In genomic region chr14:67643671-67644070, GRCh38 we compare ENCODE assay signal across 1 cellular context.
TF ChIP-seq lines count a peak whose summit lies in the region.

No MANE protein-coding gene starts in this region.

TF ChIP-seq in HCT116, 20 proteins besides CTCF, POLR2A, EP300 and RAD21:
- no peak for TF ChIP-seq CEBPB (IDR thresholded peaks at IDR 0.05; ENCODE audit: low read depth)
- no peak for TF ChIP-seq POLR2AphosphoS5 (IDR thresholded peaks at IDR 0.05; ENCODE audit: low read depth, low read length)
- TF ChIP-seq EGR1 (IDR thresholded peaks at IDR 0.05; ENCODE audit: low read depth) = no peak
- TF ChIP-seq EZH2 (IDR thresholded peaks at IDR 0.05) = no peak
- no peak for TF ChIP-seq YY1 (IDR thresholded peaks at IDR 0.05; ENCODE audit: extremely low read depth, insufficient replicate concordance, low read depth, low read length)
- TF ChIP-seq ZBTB33 (IDR thresholded peaks at IDR 0.05; ENCODE audit: extremely low read depth, insufficient replicate concordance, low read length) = no peak
- no peak for TF ChIP-seq REST (IDR thresholded peaks at IDR 0.05; ENCODE audit: low read depth)
- no peak for TF ChIP-seq TCF7L2 (IDR thresholded peaks at IDR 0.05; ENCODE audit: borderline replicate concordance, extremely low read depth, insufficient read depth, insufficient read length)
- TF ChIP-seq SP1 (IDR thresholded peaks at IDR 0.05; ENCODE audit: low read depth) = no peak
